Comparison of ENCODE assay signal across 18 cellular contexts in genomic region chr5:81904861-81905260, GRCh38.
DNase-seq lines count a peak whose midpoint lies in the region; ATAC-seq lines count a peak whose summit lies in the region.
"Had no signal": no experiment of that assay in that cellular context is flagged by ENCODE, and none has a peak within 500 bp of the region (broad histone marks: within the 10 kb centered on the region; RNA-seq: fewer than 3 reads in every experiment).

No MANE protein-coding gene starts in this region.

- peak overlapping the region; percentile 18 for H3K27ac ChIP-seq in caudate nucleus (ENCODE audit: low read depth, low read length)
- H3K27ac ChIP-seq: SK-N-MC had no signal

- DNase-seq in HCEC 1CT (peak; percentile 14), caudate nucleus (lab: John Stamatoyannopoulos, UW) (no peak), iris pigment epithelial cell (ENCODE audit: low read depth) (peak; percentile 7), renal cortical epithelial cell (ENCODE audit: low read depth) (peak; percentile 19), HuH-7.5 (ENCODE audit: low spot score) (no peak), NCI-H1105 treated with DMSO at 0.1 percent for 48 hours (lab: John Stamatoyannopoulos, UW) (no peak), COR-L47 (lab: John Stamatoyannopoulos, UW) (no peak)
- DNase-seq: ACHN; CD4-positive, CD25-positive, alpha-beta regulatory T cell; KG1; NCI-H1048; NCI-H146; NCI-H2081; NCI-H510A treated with DMSO at 0.1 percent for 48 hours; Right ventricle myocardium superior had no signal

- no peak for ATAC-seq in GM18498 (IDR thresholded peaks at IDR 0.05; ENCODE audit: unreplicated experiment)
- ATAC-seq: HCT116 had no signal

Comparison
In these comparisons a context has a peak if more than half of its experiments do, and no peak if none do; other contexts are left out.
1. DNase-seq: peak in HCEC 1CT (single experiment), iris pigment epithelial cell (single experiment) and renal cortical epithelial cell (single experiment); none in caudate nucleus (0 of 61), HuH-7.5 (single experiment), NCI-H1105 treated with DMSO at 0.1 percent for 48 hours (single experiment) and COR-L47 (single experiment).